34 cellular contexts compared by ENCODE assay signal in genomic region chr20:16082051-16082550, GRCh38.
"Had no signal": no experiment of that assay in that cellular context is flagged by ENCODE, and none has a peak within 500 bp of the region (broad histone marks: within the 10 kb centered on the region; RNA-seq: fewer than 3 reads in every experiment).

No MANE protein-coding gene starts in this region.

- H3K4me3 Mint-ChIP-seq: activated CD4-positive, alpha-beta memory T cell treated with anti-CD3 and anti-CD28 coated beads for 36 hours; activated CD4-positive, alpha-beta T cell treated with anti-CD3 and anti-CD28 coated beads for 36 hours; activated CD4-positive, alpha-beta T cell treated with anti-CD3 and anti-CD28 coated beads, Interleukin-2, amount 10 ng/mL, durations not matched to agents 24 days and 14 days; activated CD8-positive, alpha-beta memory T cell treated with anti-CD3 and anti-CD28 coated beads, Interleukin-2, amount 10 ng/mL, durations not matched to agents 7 days and 5 days; activated CD8-positive, alpha-beta T cell treated with anti-CD3 and anti-CD28 coated beads, Interleukin-2, amount 10 ng/mL, durations not matched to agents 7 days and 5 days; activated naive CD4-positive, alpha-beta T cell treated with anti-CD3 and anti-CD28 coated beads for 36 hours; activated naive CD4-positive, alpha-beta T cell treated with anti-CD3 and anti-CD28 coated beads, Interleukin-2, amount 50 U/mL, for 24 hours; activated naive CD8-positive, alpha-beta T cell treated with anti-CD3 and anti-CD28 coated beads for 36 hours; activated naive CD8-positive, alpha-beta T cell treated with anti-CD3 and anti-CD28 coated beads, Interleukin-2, amount 50 U/mL, for 24 hours; activated T-helper 1 cell treated with anti-CD3 and anti-CD28 coated beads, Interleukin-12 subunit alpha, Interleukin-12 subunit beta, Interleukin-2, Interleukin-4 antibody, amounts not matched to agents 30 ng/mL and 10 ng/mL and 1 ng/mL, durations not matched to agents 14 hours and 24 hours and 36 hours; brain; T-helper 17 cell; T-helper 2 cell treated with Interferon-gamma antibody and Interleukin-4, amounts not matched to agents 5 μg/mL and 100 μg/mL, for 36 hours had no signal

- H3K4me1 ChIP-seq: adrenal gland, breast epithelium, colonic mucosa, esophagus squamous epithelium had no signal

- DNase-seq: activated CD4-positive, alpha-beta memory T cell treated with anti-CD3 and anti-CD28 coated beads for 36 hours; activated CD4-positive, alpha-beta T cell treated with anti-CD3 and anti-CD28 coated beads for 36 hours; activated CD4-positive, alpha-beta T cell treated with anti-CD3 and anti-CD28 coated beads, Interleukin-2, amount 10 ng/mL, durations not matched to agents 24 days and 14 days; activated CD4-positive, CD25-positive, alpha-beta regulatory T cell; activated CD4-positive, CD25-positive, alpha-beta regulatory T cell treated with anti-CD3 and anti-CD28 coated beads, Interleukin-2, amount 50 U/mL, for 72 hours; activated CD8-positive, alpha-beta memory T cell treated with anti-CD3 and anti-CD28 coated beads, Interleukin-2, amount 10 ng/mL, durations not matched to agents 7 days and 5 days; activated CD8-positive, alpha-beta memory T cell treated with anti-CD3 and anti-CD28 coated beads, Interleukin-2, amount 50 U/mL, for 4 hours; activated CD8-positive, alpha-beta T cell treated with anti-CD3 and anti-CD28 coated beads, Interleukin-2, amount 10 ng/mL, durations not matched to agents 7 days and 5 days; activated effector memory CD4-positive, alpha-beta T cell treated with anti-CD3 and anti-CD28 coated beads, Interleukin-2, amount 50 U/mL, for 16 hours; activated naive CD4-positive, alpha-beta T cell treated with anti-CD3 and anti-CD28 coated beads for 36 hours; activated naive CD8-positive, alpha-beta T cell treated with anti-CD3 and anti-CD28 coated beads for 36 hours; activated naive CD8-positive, alpha-beta T cell treated with anti-CD3 and anti-CD28 coated beads, Interleukin-2, amount 50 U/mL, for 24 hours; activated T-cell treated with anti-CD3 and anti-CD28 coated beads, Interleukin-2, amount 50 U/mL, for 1 hour; activated T-cell treated with anti-CD3 and anti-CD28 coated beads, Interleukin-2, amount 50 U/mL, for 48 hours; adrenal gland; amygdala; aorta; central memory CD4-positive, alpha-beta T cell; cerebellar nuclear complex; colonic mucosa; effector CD8-positive, alpha-beta T cell; esophagus squamous epithelium; T-helper 1 cell; T-helper 17 cell; T1000; WERI-Rb-1 had no signal

- H3K27ac ChIP-seq: adrenal gland, breast epithelium, cardiac muscle cell, colonic mucosa, epithelial cell of prostate, esophagus squamous epithelium, WERI-Rb-1 had no signal

- H3K36me3 Mint-ChIP-seq: activated CD4-positive, alpha-beta memory T cell treated with anti-CD3 and anti-CD28 coated beads for 36 hours; activated CD8-positive, alpha-beta memory T cell treated with anti-CD3 and anti-CD28 coated beads, Interleukin-2, amount 10 ng/mL, durations not matched to agents 7 days and 5 days; activated naive CD4-positive, alpha-beta T cell treated with anti-CD3 and anti-CD28 coated beads, Interleukin-2, amount 50 U/mL, for 24 hours; activated naive CD8-positive, alpha-beta T cell treated with anti-CD3 and anti-CD28 coated beads for 36 hours; brain had no signal

- H3K9me3 ChIP-seq: breast epithelium, colonic mucosa, esophagus squamous epithelium had no signal

- H3K27me3 ChIP-seq: adrenal gland, breast epithelium, cardiac muscle cell, colonic mucosa, esophagus squamous epithelium had no signal

- H3K4me1 Mint-ChIP-seq: activated CD4-positive, alpha-beta T cell treated with anti-CD3 and anti-CD28 coated beads for 36 hours; activated CD4-positive, alpha-beta T cell treated with anti-CD3 and anti-CD28 coated beads, Interleukin-2, amount 10 ng/mL, durations not matched to agents 24 days and 14 days; activated CD8-positive, alpha-beta memory T cell treated with anti-CD3 and anti-CD28 coated beads, Interleukin-2, amount 10 ng/mL, durations not matched to agents 7 days and 5 days; activated naive CD4-positive, alpha-beta T cell treated with anti-CD3 and anti-CD28 coated beads, Interleukin-2, amount 50 U/mL, for 24 hours; activated naive CD8-positive, alpha-beta T cell treated with anti-CD3 and anti-CD28 coated beads for 36 hours; T-helper 17 cell had no signal

- H3K27me3 Mint-ChIP-seq: activated CD4-positive, alpha-beta memory T cell treated with anti-CD3 and anti-CD28 coated beads for 36 hours; activated CD4-positive, alpha-beta T cell treated with anti-CD3 and anti-CD28 coated beads for 36 hours; activated CD4-positive, alpha-beta T cell treated with anti-CD3 and anti-CD28 coated beads, Interleukin-2, amount 10 ng/mL, durations not matched to agents 24 days and 14 days; activated CD8-positive, alpha-beta memory T cell treated with anti-CD3 and anti-CD28 coated beads, Interleukin-2, amount 10 ng/mL, durations not matched to agents 7 days and 5 days; T-helper 17 cell had no signal

- H3K4me3 ChIP-seq: adrenal gland, breast epithelium, cardiac muscle cell, colonic mucosa, esophagus squamous epithelium had no signal

- ATAC-seq: activated CD4-positive, alpha-beta T cell treated with anti-CD3 and anti-CD28 coated beads for 36 hours; activated CD8-positive, alpha-beta memory T cell treated with anti-CD3 and anti-CD28 coated beads, Interleukin-2, amount 10 ng/mL, durations not matched to agents 7 days and 5 days; activated CD8-positive, alpha-beta T cell treated with anti-CD3 and anti-CD28 coated beads, Interleukin-2, amount 10 ng/mL, durations not matched to agents 7 days and 5 days; activated naive CD8-positive, alpha-beta T cell treated with anti-CD3 and anti-CD28 coated beads, Interleukin-2, amount 50 U/mL, for 24 hours; T-helper 17 cell had no signal

- H3K27ac Mint-ChIP-seq: activated CD4-positive, alpha-beta memory T cell treated with anti-CD3 and anti-CD28 coated beads for 36 hours; activated CD4-positive, alpha-beta T cell treated with anti-CD3 and anti-CD28 coated beads for 36 hours; activated CD4-positive, alpha-beta T cell treated with anti-CD3 and anti-CD28 coated beads, Interleukin-2, amount 10 ng/mL, durations not matched to agents 24 days and 14 days; activated CD8-positive, alpha-beta memory T cell treated with anti-CD3 and anti-CD28 coated beads, Interleukin-2, amount 10 ng/mL, durations not matched to agents 7 days and 5 days; activated CD8-positive, alpha-beta T cell treated with anti-CD3 and anti-CD28 coated beads, Interleukin-2, amount 10 ng/mL, durations not matched to agents 7 days and 5 days; activated naive CD4-positive, alpha-beta T cell treated with anti-CD3 and anti-CD28 coated beads for 36 hours; activated naive CD4-positive, alpha-beta T cell treated with anti-CD3 and anti-CD28 coated beads, Interleukin-2, amount 50 U/mL, for 24 hours; activated naive CD8-positive, alpha-beta T cell treated with anti-CD3 and anti-CD28 coated beads for 36 hours; activated naive CD8-positive, alpha-beta T cell treated with anti-CD3 and anti-CD28 coated beads, Interleukin-2, amount 50 U/mL, for 24 hours; activated T-helper 1 cell treated with anti-CD3 and anti-CD28 coated beads, Interleukin-12 subunit alpha, Interleukin-12 subunit beta, Interleukin-2, Interleukin-4 antibody, amounts not matched to agents 30 ng/mL and 10 ng/mL and 1 ng/mL, durations not matched to agents 14 hours and 24 hours and 36 hours; activated T-helper 2 cell treated with anti-CD3 and anti-CD28 coated beads, Interferon-gamma antibody, Interleukin-2, Interleukin-4, amounts not matched to agents 10 μg/mL and 5 μg/mL and 100 μg/mL, durations not matched to agents 14 hours and 24 hours and 36 hours; brain; T-helper 17 cell; T-helper 2 cell treated with Interferon-gamma antibody and Interleukin-4, amounts not matched to agents 5 μg/mL and 100 μg/mL, for 36 hours had no signal

- H3K36me3 ChIP-seq: adrenal gland, breast epithelium, cardiac muscle cell, colonic mucosa, esophagus squamous epithelium, WERI-Rb-1 had no signal
